32 cellular contexts compared by ENCODE assay signal in genomic region chr15:36914466-36914865, GRCh38.
DNase-seq lines count a peak whose midpoint lies in the region; ATAC-seq, FAIRE-seq and TF ChIP-seq lines count a peak whose summit lies in the region.
"Had no signal": no experiment of that assay in that cellular context is flagged by ENCODE, and none has a peak within 500 bp of the region (broad histone marks: within the 10 kb centered on the region; RNA-seq: fewer than 3 reads in every experiment).

No MANE protein-coding gene starts in this region.

- WGBS in right cardiac atrium: 36% methylated on average over 4 of the region's 4 CpGs

- no peak overlapping the region for H3K4me3 Mint-ChIP-seq in brain
- no peak overlapping the region for H3K4me3 Mint-ChIP-seq in activated naive CD4-positive, alpha-beta T cell treated with anti-CD3 and anti-CD28 coated beads, Interleukin-2, amount 10 ng/mL, durations not matched to agents 7 days and 5 days
- H3K4me3 Mint-ChIP-seq in activated CD4-positive, alpha-beta memory T cell treated with anti-CD3 and anti-CD28 coated beads, Interleukin-2, amount 10 ng/mL, durations not matched to agents 7 days and 5 days: no peak overlapping the region
- H3K4me3 Mint-ChIP-seq: activated T-cell treated with anti-CD3 and anti-CD28 coated beads, Interleukin-2, amount 50 U/mL, for 72 hours; CD4-positive, CD25-positive, alpha-beta regulatory T cell; naive thymus-derived CD4-positive, alpha-beta T cell; stimulated activated naive B cell treated with anti-CD40 and anti-IgM and Interleukin-4, amounts not matched to agents 10 μg/mL and 1 μg/mL and 100 μg/mL, for 72 hours had no signal

- CTCF ChIA-PET in activated naive CD4-positive, alpha-beta T cell treated with anti-CD3 and anti-CD28 coated beads, Interleukin-2, amount 10 ng/mL, durations not matched to agents 7 days and 5 days (lab: Charles Lee): no interaction called here
- CTCF ChIA-PET in activated CD4-positive, alpha-beta memory T cell treated with anti-CD3 and anti-CD28 coated beads, Interleukin-2, amount 10 ng/mL, durations not matched to agents 7 days and 5 days (lab: Charles Lee): no interaction called here

- DNase-seq in H54 (ENCODE audit: insufficient read length, low spot score): no peak
- peak; percentile 38 to 80 (median 50) for DNase-seq in right cardiac atrium
- DNase-seq in sciatic nerve (ENCODE audit: low spot score): no peak
- no peak for DNase-seq in activated naive CD4-positive, alpha-beta T cell treated with anti-CD3 and anti-CD28 coated beads, Interleukin-2, amount 10 ng/mL, durations not matched to agents 7 days and 5 days
- no peak for DNase-seq in activated CD4-positive, alpha-beta memory T cell treated with anti-CD3 and anti-CD28 coated beads, Interleukin-2, amount 10 ng/mL, durations not matched to agents 7 days and 5 days
- no peak for DNase-seq in NCI-H1417 (lab: John Stamatoyannopoulos, UW)
- DNase-seq in NCI-H2081 treated with DMSO at 0.1 percent for 48 hours (lab: John Stamatoyannopoulos, UW): no peak
- DNase-seq: activated CD4-positive, alpha-beta T cell treated with anti-CD3 and anti-CD28 coated beads, Interleukin-2, amount 50 U/mL, for 48 hours; activated naive CD4-positive, alpha-beta T cell; activated T-cell treated with anti-CD3 and anti-CD28 coated beads, Interleukin-2, amount 50 U/mL, for 72 hours; CD4-positive, CD25-positive, alpha-beta regulatory T cell; effector CD4-positive, alpha-beta T cell; left lung; naive thymus-derived CD4-positive, alpha-beta T cell; NCI-H1105; NCI-H187 treated with DMSO at 0.1 percent for 48 hours; NCI-H526; NK-92 treated with Interleukin-12 subunit alpha and Interleukin-12 subunit beta, amount 100 ng/mL, for 24 hours; nucleus accumbens; PC-9; psoas muscle; SHP77; stimulated activated naive B cell treated with anti-CD40 and anti-IgM and Interleukin-4, amounts not matched to agents 10 μg/mL and 1 μg/mL and 100 μg/mL, for 72 hours; T-helper 2 cell had no signal

- no peaks in the 10 kb centered on the region for H3K9me3 ChIP-seq in right cardiac atrium (ENCODE audit: control insufficient read depth, low read length)
- H3K9me3 ChIP-seq: A549, left lung, psoas muscle, suprapubic skin had no signal

- H3K27me3 Mint-ChIP-seq in brain: no peaks in the 10 kb centered on the region
- no peaks in the 10 kb centered on the region for H3K27me3 Mint-ChIP-seq in activated naive CD4-positive, alpha-beta T cell treated with anti-CD3 and anti-CD28 coated beads, Interleukin-2, amount 10 ng/mL, durations not matched to agents 7 days and 5 days
- H3K27me3 Mint-ChIP-seq in activated CD4-positive, alpha-beta memory T cell treated with anti-CD3 and anti-CD28 coated beads, Interleukin-2, amount 10 ng/mL, durations not matched to agents 7 days and 5 days: no peaks in the 10 kb centered on the region
- H3K27me3 Mint-ChIP-seq: CD4-positive, CD25-positive, alpha-beta regulatory T cell had no signal

- POLR2A ChIA-PET in activated CD4-positive, alpha-beta memory T cell treated with anti-CD3 and anti-CD28 coated beads, Interleukin-2, amount 10 ng/mL, durations not matched to agents 7 days and 5 days (lab: Charles Lee): no interaction called here

- H3K27ac Mint-ChIP-seq in brain: peak overlapping the region in 3 of 5 experiments; percentile 55 to 73 (median 64)
- no peak overlapping the region for H3K27ac Mint-ChIP-seq in activated naive CD4-positive, alpha-beta T cell treated with anti-CD3 and anti-CD28 coated beads, Interleukin-2, amount 10 ng/mL, durations not matched to agents 7 days and 5 days
- no peak overlapping the region for H3K27ac Mint-ChIP-seq in activated CD4-positive, alpha-beta memory T cell treated with anti-CD3 and anti-CD28 coated beads, Interleukin-2, amount 10 ng/mL, durations not matched to agents 7 days and 5 days
- H3K27ac Mint-ChIP-seq: activated T-cell treated with anti-CD3 and anti-CD28 coated beads, Interleukin-2, amount 50 U/mL, for 72 hours; CD4-positive, CD25-positive, alpha-beta regulatory T cell; naive thymus-derived CD4-positive, alpha-beta T cell; stimulated activated naive B cell treated with anti-CD40 and anti-IgM and Interleukin-4, amounts not matched to agents 10 μg/mL and 1 μg/mL and 100 μg/mL, for 72 hours had no signal

- TF ChIP-seq CTCF in brain (conservative IDR thresholded peaks at IDR 0.05): no peak

- ATAC-seq in right cardiac atrium: peak; percentile 74 to 82
- peak; percentile 49 for ATAC-seq in sciatic nerve
- ATAC-seq: A549; activated T-cell treated with anti-CD3 and anti-CD28 coated beads, Interleukin-2, amount 50 U/mL, for 72 hours; K562; left lung; naive thymus-derived CD4-positive, alpha-beta T cell; stimulated activated naive B cell treated with anti-CD40 and anti-IgM and Interleukin-4, amounts not matched to agents 10 μg/mL and 1 μg/mL and 100 μg/mL, for 72 hours had no signal

- H3K27me3 ChIP-seq in right cardiac atrium (ENCODE audit: control insufficient read depth, insufficient read depth): no peaks in the 10 kb centered on the region
- H3K27me3 ChIP-seq: left lung, suprapubic skin had no signal

- TF ChIP-seq POLR2A in H54 (IDR thresholded peaks at IDR 0.05; ENCODE audit: low read depth, low read length): no peak

- peak overlapping the region; percentile 48 for H3K27ac ChIP-seq in right cardiac atrium (ENCODE audit: low read length)
- H3K27ac ChIP-seq: A549, PC-9, psoas muscle, suprapubic skin had no signal

- H3K36me3 Mint-ChIP-seq in brain: peaks cover 49% of the 10 kb centered on the region
- no peaks in the 10 kb centered on the region for H3K36me3 Mint-ChIP-seq in activated naive CD4-positive, alpha-beta T cell treated with anti-CD3 and anti-CD28 coated beads, Interleukin-2, amount 10 ng/mL, durations not matched to agents 7 days and 5 days
- H3K36me3 Mint-ChIP-seq in activated CD4-positive, alpha-beta memory T cell treated with anti-CD3 and anti-CD28 coated beads, Interleukin-2, amount 10 ng/mL, durations not matched to agents 7 days and 5 days (ENCODE audit: low read depth): no peaks in the 10 kb centered on the region
- H3K36me3 Mint-ChIP-seq: CD4-positive, CD25-positive, alpha-beta regulatory T cell; naive thymus-derived CD4-positive, alpha-beta T cell; stimulated activated naive B cell treated with anti-CD40 and anti-IgM and Interleukin-4, amounts not matched to agents 10 μg/mL and 1 μg/mL and 100 μg/mL, for 72 hours had no signal

- H3K9me3 Mint-ChIP-seq in brain: no peaks in the 10 kb centered on the region
- no peaks in the 10 kb centered on the region for H3K9me3 Mint-ChIP-seq in activated naive CD4-positive, alpha-beta T cell treated with anti-CD3 and anti-CD28 coated beads, Interleukin-2, amount 10 ng/mL, durations not matched to agents 7 days and 5 days
- H3K9me3 Mint-ChIP-seq in activated CD4-positive, alpha-beta memory T cell treated with anti-CD3 and anti-CD28 coated beads, Interleukin-2, amount 10 ng/mL, durations not matched to agents 7 days and 5 days: no peaks in the 10 kb centered on the region
- H3K9me3 Mint-ChIP-seq: activated T-cell treated with anti-CD3 and anti-CD28 coated beads, Interleukin-2, amount 50 U/mL, for 72 hours; stimulated activated naive B cell treated with anti-CD40 and anti-IgM and Interleukin-4, amounts not matched to agents 10 μg/mL and 1 μg/mL and 100 μg/mL, for 72 hours had no signal

- H3K4me3 ChIP-seq in right cardiac atrium (ENCODE audit: low read length): no peak overlapping the region
- H3K4me3 ChIP-seq: A549, K562, left lung, PC-9, psoas muscle, suprapubic skin had no signal

- H3K4me1 Mint-ChIP-seq in brain: peaks cover 64% of the 10 kb centered on the region
- H3K4me1 Mint-ChIP-seq in activated naive CD4-positive, alpha-beta T cell treated with anti-CD3 and anti-CD28 coated beads, Interleukin-2, amount 10 ng/mL, durations not matched to agents 7 days and 5 days: no peaks in the 10 kb centered on the region
- H3K4me1 Mint-ChIP-seq in activated CD4-positive, alpha-beta memory T cell treated with anti-CD3 and anti-CD28 coated beads, Interleukin-2, amount 10 ng/mL, durations not matched to agents 7 days and 5 days: no peaks in the 10 kb centered on the region
- H3K4me1 Mint-ChIP-seq: CD4-positive, CD25-positive, alpha-beta regulatory T cell; naive thymus-derived CD4-positive, alpha-beta T cell; stimulated activated naive B cell treated with anti-CD40 and anti-IgM and Interleukin-4, amounts not matched to agents 10 μg/mL and 1 μg/mL and 100 μg/mL, for 72 hours had no signal

- intact Hi-C loops in right cardiac atrium (cut with DNase I): no loop called here
- intact Hi-C loops in sciatic nerve (cut with DNase I): no loop called here

- peaks cover 6% of the 10 kb centered on the region for H3K4me1 ChIP-seq in right cardiac atrium (ENCODE audit: control insufficient read depth, insufficient read depth, low read length)
- H3K4me1 ChIP-seq: left lung, psoas muscle had no signal

- FAIRE-seq in H54 (lab: Jason Lieb, UNC): peak; percentile 64
- FAIRE-seq: A549, bronchial epithelial cell, colon, H1, HTR-8/SVneo, K562 had no signal

Comparison
In these comparisons a context has a peak if more than half of its experiments do, and no peak if none do; other contexts are left out.
1. DNase-seq: peak in right cardiac atrium (3 of 3); none in H54 (single experiment), sciatic nerve (single experiment), activated naive CD4-positive, alpha-beta T cell treated with anti-CD3 and anti-CD28 coated beads, Interleukin-2, amount 10 ng/mL, durations not matched to agents 7 days and 5 days (single experiment), activated CD4-positive, alpha-beta memory T cell treated with anti-CD3 and anti-CD28 coated beads, Interleukin-2, amount 10 ng/mL, durations not matched to agents 7 days and 5 days (single experiment), NCI-H1417 (0 of 3) and NCI-H2081 treated with DMSO at 0.1 percent for 48 hours (single experiment).
2. H3K27ac Mint-ChIP-seq: peak in brain (3 of 5); none in activated naive CD4-positive, alpha-beta T cell treated with anti-CD3 and anti-CD28 coated beads, Interleukin-2, amount 10 ng/mL, durations not matched to agents 7 days and 5 days (single experiment) and activated CD4-positive, alpha-beta memory T cell treated with anti-CD3 and anti-CD28 coated beads, Interleukin-2, amount 10 ng/mL, durations not matched to agents 7 days and 5 days (single experiment).